ENCODE assay signal across 9 cellular contexts in genomic region chr7:114087674-114088539, GRCh38.
DNase-seq lines count a peak whose midpoint lies in the region; ATAC-seq and TF ChIP-seq lines count a peak whose summit lies in the region.
"Had no signal": no experiment of that assay in that cellular context is flagged by ENCODE, and none has a peak within 500 bp of the region (broad histone marks: within the 10 kb centered on the region; RNA-seq: fewer than 3 reads in every experiment).

No MANE protein-coding gene starts in this region.

- peaks cover 21% of the 10 kb centered on the region for H3K27me3 ChIP-seq in fibroblast of lung (ENCODE audit: control insufficient read depth, insufficient read depth, low read length)
- peaks cover 59% of the 10 kb centered on the region for H3K27me3 ChIP-seq in osteoblast (ENCODE audit: insufficient read depth, low read length)
- peaks cover 7 to 74% (median 55%) of the 10 kb centered on the region in 7 donors for H3K27me3 ChIP-seq in spleen (replicated peaks in 1 of 7)

- no peaks in the 10 kb centered on the region for H3K9me3 ChIP-seq in fibroblast of lung (ENCODE audit: control insufficient read depth, insufficient read depth, low read depth, low read length)
- no peaks in the 10 kb centered on the region for H3K9me3 ChIP-seq in osteoblast (ENCODE audit: low read depth, low read length)
- no peaks in the 10 kb centered on the region for H3K9me3 ChIP-seq in spleen

- ATAC-seq in GM19452 (IDR thresholded peaks at IDR 0.05; ENCODE audit: unreplicated experiment) (no peak), GM21447 (IDR thresholded peaks at IDR 0.05; ENCODE audit: unreplicated experiment) (no peak)

- H3K4me2 ChIP-seq in fibroblast of lung (ENCODE audit: extremely low read depth, insufficient read depth, low read length) (peak overlapping the region; percentile 62), osteoblast (ENCODE audit: insufficient read depth, low read length) (no peak overlapping the region)

- H2AFZ ChIP-seq in fibroblast of lung (ENCODE audit: low read length) (no peak overlapping the region), osteoblast (ENCODE audit: low read length) (no peak overlapping the region)

- TF ChIP-seq CTCF in fibroblast of lung (conservative IDR thresholded peaks at IDR 0.05 in 1 of 2, IDR thresholded peaks at IDR 0.05 in 1 of 2; ENCODE audit: low read depth in 1 of 2, low read length in 2 of 2) (no peak), osteoblast (IDR thresholded peaks at IDR 0.05; ENCODE audit: extremely low read depth, low read depth, low read length) (no peak), spleen (IDR thresholded peaks at IDR 0.05 in 8 of 11, conservative IDR thresholded peaks at IDR 0.05 in 3 of 11) (no peak)

- intact Hi-C loops in spleen (cut with DNase I; ENCODE audit: low total_unique reads): no loop called here

- H3K4me1 ChIP-seq in fibroblast of lung (ENCODE audit: control insufficient read depth, extremely low read depth, insufficient read depth, low read length) (no peaks in the 10 kb centered on the region), osteoblast (ENCODE audit: insufficient read depth, low read length) (peaks cover 15% of the 10 kb centered on the region), spleen (peaks cover 10 to 49% (median 42%) of the 10 kb centered on the region in 6 donors)

- H3K36me3 ChIP-seq in fibroblast of lung (ENCODE audit: control insufficient read depth, insufficient read depth, low read length) (no peaks in the 10 kb centered on the region), osteoblast (ENCODE audit: insufficient read depth, low read length) (no peaks in the 10 kb centered on the region), spleen (no peaks in the 10 kb centered on the region)

- H3K4me3 ChIP-seq in fibroblast of lung (replicated peaks in 1 of 4; ENCODE audit: control extremely low read depth in 1 of 4, insufficient read depth in 1 of 4, low read depth in 3 of 4, low read length in 4 of 4): peak overlapping the region; percentile 28 to 91 (median 50)
- no peak overlapping the region for H3K4me3 ChIP-seq in osteoblast (ENCODE audit: insufficient read depth, low read length)
- H3K4me3 ChIP-seq in spleen: peak overlapping the region in 1 of 8 donors; percentile 78

- no peak for TF ChIP-seq POLR2A in spleen (IDR thresholded peaks at IDR 0.05)

- in situ Hi-C loops in Caki2 (cut with HindIII; ENCODE audit: low pct_unique_long_range_greater_than_20kb, low sequenced_read_pairs): no loop called here

- WGBS in spleen, 5 donors: 32 to 52% (median 34%) methylated on average over 18 to 31 of the region's 31 CpGs

- H3K79me2 ChIP-seq in fibroblast of lung (ENCODE audit: control insufficient read depth, insufficient read depth, low read length) (no peaks in the 10 kb centered on the region), osteoblast (ENCODE audit: insufficient read depth, low read length) (no peaks in the 10 kb centered on the region)

- H3K27ac ChIP-seq in fibroblast of lung (ENCODE audit: insufficient read depth, low read length): no peak overlapping the region
- H3K27ac ChIP-seq in osteoblast (ENCODE audit: low read depth, low read length): no peak overlapping the region
- H3K27ac ChIP-seq in spleen: no peak overlapping the region

- H3K9ac ChIP-seq in fibroblast of lung (ENCODE audit: insufficient read depth, low read length): no peak overlapping the region

- DNase-seq in Caki2 (ENCODE audit: low read depth) (peak; percentile 67), NCI-H345 (lab: John Stamatoyannopoulos, UW) (peak; percentile 18), fibroblast of lung (ENCODE audit: low read depth in 2 of 2) (peak in 1 of 2 donors; percentile 8), osteoblast (ENCODE audit: insufficient read length, low spot score, missing footprints) (peak; percentile 86), superior temporal gyrus (ENCODE audit: extremely low spot score) (no peak), spleen (no peak)
- DNase-seq: activated CD4-positive, alpha-beta T cell treated with anti-CD3 and anti-CD28 coated beads, Interleukin-2, amount 50 U/mL, for 4 hours had no signal

- H4K20me1 ChIP-seq in fibroblast of lung (ENCODE audit: control insufficient read depth, extremely low read depth, insufficient read depth, low read length): no peaks in the 10 kb centered on the region
- H4K20me1 ChIP-seq in osteoblast (ENCODE audit: insufficient read depth, low read length): no peaks in the 10 kb centered on the region

Comparison
In these comparisons a context has a peak if more than half of its experiments do, and no peak if none do; other contexts are left out.
1. DNase-seq: peak in Caki2 (single experiment), NCI-H345 (single experiment) and osteoblast (single experiment); none in superior temporal gyrus (single experiment) and spleen (single experiment).